2 cellular contexts compared by ENCODE assay signal in genomic region chr4:141254326-141254725, GRCh38.
TF ChIP-seq lines count a peak whose summit lies in the region.

No MANE protein-coding gene starts in this region.

TF ChIP-seq in HepG2, 621 proteins besides CTCF, POLR2A, EP300 and RAD21:
- TF ChIP-seq SALL1 (CRISPR knock-in tag; IDR thresholded peaks at IDR 0.05) (no peak), GFI1 (CRISPR knock-in tag; IDR thresholded peaks at IDR 0.05; ENCODE audit: borderline replicate concordance) (no peak), SRSF4 (IDR thresholded peaks at IDR 0.05; ENCODE audit: low read depth, low read length, poor library complexity, severe bottlenecking) (no peak), BORCS8-MEF2B (CRISPR knock-in tag; IDR thresholded peaks at IDR 0.05) (no peak), ZNF605 (CRISPR knock-in tag; IDR thresholded peaks at IDR 0.05) (no peak), ZNF746 (CRISPR knock-in tag; IDR thresholded peaks at IDR 0.05) (no peak), SUZ12 (IDR thresholded peaks at IDR 0.05; ENCODE audit: low read depth, low read length) (no peak), BCL3 (CRISPR knock-in tag; IDR thresholded peaks at IDR 0.05) (no peak)

TF ChIP-seq in H1, 55 proteins besides CTCF, POLR2A, EP300 and RAD21:
- no peak for TF ChIP-seq SP1 (IDR thresholded peaks at IDR 0.05; ENCODE audit: low read depth, low read length)
- TF ChIP-seq GABPA (IDR thresholded peaks at IDR 0.05; ENCODE audit: borderline replicate concordance, insufficient read depth, low read length), result no peak
- no peak for TF ChIP-seq CEBPB (IDR thresholded peaks at IDR 0.05; ENCODE audit: low read depth, low read length)
- TF ChIP-seq CREB1 (IDR thresholded peaks at IDR 0.05), result no peak
- TF ChIP-seq CHD1 (IDR thresholded peaks at IDR 0.05; ENCODE audit: low read depth, low read length), result no peak
- no peak for TF ChIP-seq EGR1 (IDR thresholded peaks at IDR 0.05; ENCODE audit: borderline replicate concordance, low read depth, low read length)
- no peak for TF ChIP-seq TBP (IDR thresholded peaks at IDR 0.05; ENCODE audit: low read depth, low read length)
- no peak for TF ChIP-seq NRF1 (IDR thresholded peaks at IDR 0.05; ENCODE audit: low read depth, low read length)
- no peak for TF ChIP-seq GTF2F1 (IDR thresholded peaks at IDR 0.05; ENCODE audit: borderline replicate concordance, low read depth, low read length)
- no peak for TF ChIP-seq SIN3A (conservative IDR thresholded peaks at IDR 0.05 in 1 of 2, IDR thresholded peaks at IDR 0.05 in 1 of 2; ENCODE audit: low read depth in 1 of 2, low read length in 2 of 2)
- no peak for TF ChIP-seq YY1 (IDR thresholded peaks at IDR 0.05; ENCODE audit: low read depth, low read length)
- TF ChIP-seq TCF12 (IDR thresholded peaks at IDR 0.05; ENCODE audit: low read depth, low read length), result no peak
